8 cellular contexts compared by ENCODE assay signal in the genomic region with DNA sequence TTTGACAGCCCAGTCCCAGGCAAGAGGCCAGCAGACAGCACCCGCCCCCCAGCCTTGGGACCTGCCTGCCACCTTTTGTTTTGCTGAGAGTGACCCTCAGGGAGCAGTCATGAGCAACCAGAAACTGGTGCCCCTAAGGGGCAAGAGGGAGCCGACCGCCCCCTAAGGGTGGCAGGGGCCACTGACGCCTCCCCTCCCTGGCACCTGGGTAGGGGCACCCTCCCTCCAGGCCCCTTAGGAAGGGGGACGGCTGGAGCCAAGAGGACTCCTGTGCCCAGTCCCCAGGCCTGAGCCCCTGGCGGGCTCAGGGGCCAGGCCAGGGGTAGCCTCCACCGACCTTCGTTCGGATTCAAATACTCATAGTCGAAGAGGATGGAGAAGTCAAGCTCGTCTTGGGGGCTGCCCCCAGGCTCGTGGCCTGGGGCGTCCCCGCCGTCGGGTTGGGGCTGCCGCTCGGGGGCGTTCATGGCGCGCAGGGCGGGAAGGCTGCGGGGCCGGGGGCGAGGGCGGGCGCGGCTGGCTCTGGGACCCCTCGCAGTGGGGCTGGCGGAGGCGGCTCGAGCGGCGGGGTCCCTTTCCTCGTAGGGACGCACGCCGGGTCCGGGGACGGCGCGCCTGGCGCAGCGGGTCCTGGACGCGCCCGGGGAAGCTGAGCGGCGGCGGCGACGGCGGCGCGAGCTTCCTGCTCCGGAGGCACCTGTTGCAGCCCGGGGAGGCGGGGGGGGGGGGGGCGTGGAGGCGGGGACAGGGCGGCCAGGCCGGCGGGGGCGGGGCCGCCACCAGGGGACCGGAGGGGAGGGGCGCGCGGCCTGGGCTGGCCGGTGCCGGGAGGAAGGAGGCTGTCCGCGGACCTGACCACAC. TPM values are rescaled to one million over a fixed set of nuclear protein-coding genes. Genes with fewer than 3 reads are reported as not detected.
DNase-seq lines count a peak whose midpoint lies in the region; ATAC-seq and TF ChIP-seq lines count a peak whose summit lies in the region.

TSS of gene NFATC2 (minus strand) at position 687 of the 861 bp plus-strand sequence. CDS start at position 467, 220 bp downstream.

- H3K27me3 Mint-ChIP-seq in Calu3 (ENCODE audit: unreplicated experiment) (peaks cover 38% of the 10 kb centered on the region), natural killer cell (ENCODE audit: low read depth in 2 of 2) (peaks cover 0 to 7% of the 10 kb centered on the region in 2 donors)
- peaks cover 8% of the 10 kb centered on the region for H3K27me3 Mint-ChIP-seq in activated CD4-positive, alpha-beta T cell treated with anti-CD3 and anti-CD28 coated beads for 36 hours
- H3K27me3 Mint-ChIP-seq in effector memory CD8-positive, alpha-beta T cell: no peaks in the 10 kb centered on the region

- BruUV-seq in Calu3 (replicated peaks; lab: Mats Ljungman, UMichigan): no TSS peak

- intact Hi-C loops in Calu3 (cut with micrococcal nuclease; ENCODE audit: unreplicated experiment): no loop called here
- intact Hi-C loops in activated CD4-positive, alpha-beta T cell treated with anti-CD3 and anti-CD28 coated beads for 36 hours (cut with DNase I, micrococcal nuclease): loop anchor here (1.0 to 5.0 kb wide), 5 partner anchors 32 to 610 kb away; partner anchors contain the start of gene ADNP (in 1 of the 2)
- intact Hi-C loops in natural killer cell (cut with micrococcal nuclease): loop anchor here (5.0 kb wide), 2 partner anchors 125 to 155 kb away; no protein-coding TSS in a partner anchor

- peak; percentile 84 for DNase-seq in Calu3
- DNase-seq in KG1 (lab: John Stamatoyannopoulos, UW): peak; percentile 49
- DNase-seq in activated CD4-positive, alpha-beta T cell treated with anti-CD3 and anti-CD28 coated beads for 36 hours: peak; percentile 79
- peak; percentile 58 to 66 (median 58) for DNase-seq in effector memory CD8-positive, alpha-beta T cell
- peak; percentile 70 for DNase-seq in natural killer cell
- DNase-seq in ureter (ENCODE audit: low spot score): peak; percentile 51
- DNase-seq in cerebellum (ENCODE audit: low spot score): no peak

- ATAC-seq in GM21360 (IDR thresholded peaks at IDR 0.05; ENCODE audit: unreplicated experiment) (peak; percentile 38), natural killer cell (peak; percentile 52 to 74 (median 57))
- ATAC-seq in activated CD4-positive, alpha-beta T cell treated with anti-CD3 and anti-CD28 coated beads for 36 hours: peak; percentile 37
- ATAC-seq in effector memory CD8-positive, alpha-beta T cell (replicated peaks): peak; percentile 35

- H3K9me3 Mint-ChIP-seq in Calu3 (ENCODE audit: low read depth, unreplicated experiment) (peaks cover 9% of the 10 kb centered on the region), natural killer cell (no peaks in the 10 kb centered on the region)
- peaks cover 6% of the 10 kb centered on the region for H3K9me3 Mint-ChIP-seq in activated CD4-positive, alpha-beta T cell treated with anti-CD3 and anti-CD28 coated beads for 36 hours (ENCODE audit: low read depth)
- H3K9me3 Mint-ChIP-seq in effector memory CD8-positive, alpha-beta T cell: no peaks in the 10 kb centered on the region

- H3K4me1 Mint-ChIP-seq in Calu3 (ENCODE audit: low read depth, unreplicated experiment) (peaks cover 22% of the 10 kb centered on the region), natural killer cell (peaks cover 53 to 66% of the 10 kb centered on the region in 2 donors)
- peaks cover 34% of the 10 kb centered on the region for H3K4me1 Mint-ChIP-seq in activated CD4-positive, alpha-beta T cell treated with anti-CD3 and anti-CD28 coated beads for 36 hours
- H3K4me1 Mint-ChIP-seq in effector memory CD8-positive, alpha-beta T cell (ENCODE audit: low read depth in 2 of 2): peaks cover 38 to 52% of the 10 kb centered on the region in 2 donors

- POLR2A ChIA-PET in activated CD4-positive, alpha-beta T cell treated with anti-CD3 and anti-CD28 coated beads for 36 hours (lab: Charles Lee): interaction anchor here (0.6 to 4.5 kb wide), 13 partner anchors 11 to 481 kb away, joined by 3 to 59 read pairs (median 4); no protein-coding TSS in a partner anchor

- H3K36me3 Mint-ChIP-seq in Calu3 (ENCODE audit: insufficient read depth, unreplicated experiment) (peaks cover 21% of the 10 kb centered on the region), natural killer cell (no peaks in the 10 kb centered on the region)
- H3K36me3 Mint-ChIP-seq in activated CD4-positive, alpha-beta T cell treated with anti-CD3 and anti-CD28 coated beads for 36 hours (ENCODE audit: low read depth): peaks cover 33% of the 10 kb centered on the region
- peaks cover 32% of the 10 kb centered on the region for H3K36me3 Mint-ChIP-seq in effector memory CD8-positive, alpha-beta T cell (ENCODE audit: insufficient read depth)

- peak; percentile 84 for TF ChIP-seq CTCF in Calu3 (IDR thresholded peaks at IDR 0.05; ENCODE audit: unreplicated experiment)
- peak; percentile 71 for TF ChIP-seq CTCF in natural killer cell (IDR thresholded peaks at IDR 0.05)

- H3K4me3 Mint-ChIP-seq in Calu3 (ENCODE audit: low read depth, unreplicated experiment) (peak within 1 kb of the TSS; percentile 93), natural killer cell (peak within 1 kb of the TSS; percentile 99)
- H3K4me3 Mint-ChIP-seq in activated CD4-positive, alpha-beta T cell treated with anti-CD3 and anti-CD28 coated beads for 36 hours: peak within 1 kb of the TSS; percentile 97
- H3K4me3 Mint-ChIP-seq in effector memory CD8-positive, alpha-beta T cell: peak within 1 kb of the TSS; percentile 99

- H3K27ac Mint-ChIP-seq in Calu3 (ENCODE audit: unreplicated experiment): peak within 1 kb of the TSS; percentile 73
- H3K27ac Mint-ChIP-seq in activated CD4-positive, alpha-beta T cell treated with anti-CD3 and anti-CD28 coated beads for 36 hours: peak within 1 kb of the TSS; percentile 99
- peak within 1 kb of the TSS; percentile 99 to 100 for H3K27ac Mint-ChIP-seq in effector memory CD8-positive, alpha-beta T cell
- peak within 1 kb of the TSS; percentile 95 to 100 for H3K27ac Mint-ChIP-seq in natural killer cell

- CTCF ChIA-PET in Calu3 (lab: Charles Lee): interaction anchor here (0.6 to 1.2 kb wide), 6 partner anchors 20 to 116 kb away, joined by 3 to 5 read pairs (median 4); no protein-coding TSS in a partner anchor
- CTCF ChIA-PET in activated CD4-positive, alpha-beta T cell treated with anti-CD3 and anti-CD28 coated beads for 36 hours (lab: Charles Lee): interaction anchor here (0.6 to 1.9 kb wide), 25 partner anchors 10 to 385 kb away, joined by 3 to 9 read pairs (median 4); no protein-coding TSS in a partner anchor

RNA-seq across cellular contexts. Expression of gene NFATC2, which starts in this region (rescaled TPM):
- total RNA-seq in Calu3 (2022) (14.2 and 15.8 TPM in 2 replicates), natural killer cell (100 to 1,000 TPM; 141 to 195 (median 160) TPM), ureter (10.6 TPM), cerebellum (1.3 TPM)
- total RNA-seq in activated CD4-positive, alpha-beta T cell treated with anti-CD3 and anti-CD28 coated beads for 36 hours: 10 to 100 TPM; 38.5 to 49.8 TPM
